1 cellular context compared by ENCODE assay signal in the genomic region with DNA sequence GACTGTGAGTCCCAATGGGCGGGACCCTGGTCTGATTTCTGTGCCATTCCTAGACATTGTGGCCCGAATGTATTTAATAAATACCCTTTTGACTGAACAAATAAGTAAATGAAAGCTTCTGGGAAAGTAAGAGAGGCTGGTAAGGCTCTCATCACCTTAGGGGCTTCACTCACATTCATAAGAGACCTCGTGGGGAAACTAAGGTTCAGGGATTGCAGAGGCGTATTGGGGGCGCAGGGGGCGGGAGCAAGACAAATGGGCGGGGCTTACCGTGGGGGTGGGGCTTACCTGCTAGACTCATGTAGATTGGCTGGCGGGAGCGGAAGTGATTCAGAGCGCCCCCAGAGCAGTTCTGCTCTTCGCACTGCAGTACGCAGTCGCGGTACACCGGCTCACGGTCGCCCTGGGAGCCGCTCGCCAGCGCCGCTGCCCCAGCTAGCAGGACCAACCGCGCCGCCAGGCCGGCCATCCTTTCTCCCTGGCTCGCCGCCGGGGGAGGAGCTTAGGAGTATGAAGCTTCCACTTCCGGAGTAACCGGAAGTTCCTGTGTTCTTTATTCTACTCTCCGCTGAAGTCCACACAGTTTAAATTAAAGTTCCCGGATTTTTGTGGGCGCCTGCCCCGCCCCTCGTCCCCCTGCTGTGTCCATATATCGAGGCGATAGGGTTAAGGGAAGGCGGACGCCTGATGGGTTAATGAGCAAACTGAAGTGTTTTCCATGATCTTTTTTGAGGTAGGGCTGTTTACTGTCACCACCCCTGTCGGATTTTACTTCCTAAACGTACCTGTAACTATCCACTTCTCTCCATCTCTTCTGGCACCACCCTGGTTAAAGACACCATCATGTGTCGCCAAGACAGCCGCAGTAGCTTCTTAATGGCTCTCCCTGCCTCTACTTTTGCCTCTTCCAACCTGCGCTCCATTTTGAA.
TF ChIP-seq lines count a peak whose summit lies in the region.

A gene with protein sequence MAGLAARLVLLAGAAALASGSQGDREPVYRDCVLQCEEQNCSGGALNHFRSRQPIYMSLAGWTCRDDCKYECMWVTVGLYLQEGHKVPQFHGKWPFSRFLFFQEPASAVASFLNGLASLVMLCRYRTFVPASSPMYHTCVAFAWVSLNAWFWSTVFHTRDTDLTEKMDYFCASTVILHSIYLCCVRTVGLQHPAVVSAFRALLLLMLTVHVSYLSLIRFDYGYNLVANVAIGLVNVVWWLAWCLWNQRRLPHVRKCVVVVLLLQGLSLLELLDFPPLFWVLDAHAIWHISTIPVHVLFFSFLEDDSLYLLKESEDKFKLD (minus strand): TSS at position 512 of the 929 bp plus-strand sequence. CDS start 43 bp downstream, at position 469.

TF ChIP-seq in HepG2, 621 proteins besides CTCF, POLR2A, EP300 and RAD21 (continued from another document and continues in another):
- TF ChIP-seq, protein P1, sequence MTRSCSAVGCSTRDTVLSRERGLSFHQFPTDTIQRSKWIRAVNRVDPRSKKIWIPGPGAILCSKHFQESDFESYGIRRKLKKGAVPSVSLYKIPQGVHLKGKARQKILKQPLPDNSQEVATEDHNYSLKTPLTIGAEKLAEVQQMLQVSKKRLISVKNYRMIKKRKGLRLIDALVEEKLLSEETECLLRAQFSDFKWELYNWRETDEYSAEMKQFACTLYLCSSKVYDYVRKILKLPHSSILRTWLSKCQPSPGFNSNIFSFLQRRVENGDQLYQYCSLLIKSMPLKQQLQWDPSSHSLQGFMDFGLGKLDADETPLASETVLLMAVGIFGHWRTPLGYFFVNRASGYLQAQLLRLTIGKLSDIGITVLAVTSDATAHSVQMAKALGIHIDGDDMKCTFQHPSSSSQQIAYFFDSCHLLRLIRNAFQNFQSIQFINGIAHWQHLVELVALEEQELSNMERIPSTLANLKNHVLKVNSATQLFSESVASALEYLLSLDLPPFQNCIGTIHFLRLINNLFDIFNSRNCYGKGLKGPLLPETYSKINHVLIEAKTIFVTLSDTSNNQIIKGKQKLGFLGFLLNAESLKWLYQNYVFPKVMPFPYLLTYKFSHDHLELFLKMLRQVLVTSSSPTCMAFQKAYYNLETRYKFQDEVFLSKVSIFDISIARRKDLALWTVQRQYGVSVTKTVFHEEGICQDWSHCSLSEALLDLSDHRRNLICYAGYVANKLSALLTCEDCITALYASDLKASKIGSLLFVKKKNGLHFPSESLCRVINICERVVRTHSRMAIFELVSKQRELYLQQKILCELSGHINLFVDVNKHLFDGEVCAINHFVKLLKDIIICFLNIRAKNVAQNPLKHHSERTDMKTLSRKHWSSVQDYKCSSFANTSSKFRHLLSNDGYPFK (CRISPR knock-in tag; IDR thresholded peaks at IDR 0.05; ENCODE audit: borderline replicate concordance): peak; percentile 79; the same call in 1 of the 2 replicates
- TF ChIP-seq, protein P2, sequence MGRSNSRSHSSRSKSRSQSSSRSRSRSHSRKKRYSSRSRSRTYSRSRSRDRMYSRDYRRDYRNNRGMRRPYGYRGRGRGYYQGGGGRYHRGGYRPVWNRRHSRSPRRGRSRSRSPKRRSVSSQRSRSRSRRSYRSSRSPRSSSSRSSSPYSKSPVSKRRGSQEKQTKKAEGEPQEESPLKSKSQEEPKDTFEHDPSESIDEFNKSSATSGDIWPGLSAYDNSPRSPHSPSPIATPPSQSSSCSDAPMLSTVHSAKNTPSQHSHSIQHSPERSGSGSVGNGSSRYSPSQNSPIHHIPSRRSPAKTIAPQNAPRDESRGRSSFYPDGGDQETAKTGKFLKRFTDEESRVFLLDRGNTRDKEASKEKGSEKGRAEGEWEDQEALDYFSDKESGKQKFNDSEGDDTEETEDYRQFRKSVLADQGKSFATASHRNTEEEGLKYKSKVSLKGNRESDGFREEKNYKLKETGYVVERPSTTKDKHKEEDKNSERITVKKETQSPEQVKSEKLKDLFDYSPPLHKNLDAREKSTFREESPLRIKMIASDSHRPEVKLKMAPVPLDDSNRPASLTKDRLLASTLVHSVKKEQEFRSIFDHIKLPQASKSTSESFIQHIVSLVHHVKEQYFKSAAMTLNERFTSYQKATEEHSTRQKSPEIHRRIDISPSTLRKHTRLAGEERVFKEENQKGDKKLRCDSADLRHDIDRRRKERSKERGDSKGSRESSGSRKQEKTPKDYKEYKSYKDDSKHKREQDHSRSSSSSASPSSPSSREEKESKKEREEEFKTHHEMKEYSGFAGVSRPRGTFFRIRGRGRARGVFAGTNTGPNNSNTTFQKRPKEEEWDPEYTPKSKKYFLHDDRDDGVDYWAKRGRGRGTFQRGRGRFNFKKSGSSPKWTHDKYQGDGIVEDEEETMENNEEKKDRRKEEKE (IDR thresholded peaks at IDR 0.05): no peak
- TF ChIP-seq ZNF629 (CRISPR knock-in tag; conservative IDR thresholded peaks at IDR 0.05) (peak; percentile 48; the same call in 1 of the 2 replicates), KMT2A (CRISPR knock-in tag; IDR thresholded peaks at IDR 0.05) (peak; percentile 44; the same call in 1 of the 2 replicates), NCOA2 (CRISPR knock-in tag; IDR thresholded peaks at IDR 0.05) (no peak; the same call in 1 of the 2 replicates), WIZ (CRISPR knock-in tag; IDR thresholded peaks at IDR 0.05) (no peak), DPF2 (CRISPR knock-in tag; IDR thresholded peaks at IDR 0.05; ENCODE audit: borderline replicate concordance, low read depth) (no peak), NR1H2 (CRISPR knock-in tag; IDR thresholded peaks at IDR 0.05; ENCODE audit: borderline replicate concordance, low read depth) (no peak), FOXP1 (IDR thresholded peaks at IDR 0.05) (no peak), FOXP1 (CRISPR knock-in tag; IDR thresholded peaks at IDR 0.05) (no peak), TOPORS (CRISPR knock-in tag; IDR thresholded peaks at IDR 0.05) (peak; percentile 58; the same call in 1 of the 2 replicates), SNAPC2 (CRISPR knock-in tag; IDR thresholded peaks at IDR 0.05) (peak; percentile 66; the same call in 1 of the 2 replicates), ZNF614 (CRISPR knock-in tag; IDR thresholded peaks at IDR 0.05; ENCODE audit: borderline replicate concordance) (peak; percentile 70; the same call in 1 of the 2 replicates), ZNF317 (CRISPR knock-in tag; IDR thresholded peaks at IDR 0.05) (no peak), CBX1 (IDR thresholded peaks at IDR 0.05; ENCODE audit: low read depth) (no peak), AGO1 (IDR thresholded peaks at IDR 0.05; ENCODE audit: low read depth, low read length, poor library complexity, severe bottlenecking) (no peak), ZNF782 (CRISPR knock-in tag; IDR thresholded peaks at IDR 0.05; ENCODE audit: borderline replicate concordance) (peak; percentile 90; the same call in 1 of the 2 replicates), NR2F6 (IDR thresholded peaks at IDR 0.05) (no peak; the same call in 1 of the 2 replicates), NR2F6 (CRISPR knock-in tag; IDR thresholded peaks at IDR 0.05) (peak; percentile 15; the same call in 1 of the 2 replicates), MZF1 (CRISPR knock-in tag; IDR thresholded peaks at IDR 0.05; ENCODE audit: borderline replicate concordance) (no peak)
- TF ChIP-seq, protein P3, sequence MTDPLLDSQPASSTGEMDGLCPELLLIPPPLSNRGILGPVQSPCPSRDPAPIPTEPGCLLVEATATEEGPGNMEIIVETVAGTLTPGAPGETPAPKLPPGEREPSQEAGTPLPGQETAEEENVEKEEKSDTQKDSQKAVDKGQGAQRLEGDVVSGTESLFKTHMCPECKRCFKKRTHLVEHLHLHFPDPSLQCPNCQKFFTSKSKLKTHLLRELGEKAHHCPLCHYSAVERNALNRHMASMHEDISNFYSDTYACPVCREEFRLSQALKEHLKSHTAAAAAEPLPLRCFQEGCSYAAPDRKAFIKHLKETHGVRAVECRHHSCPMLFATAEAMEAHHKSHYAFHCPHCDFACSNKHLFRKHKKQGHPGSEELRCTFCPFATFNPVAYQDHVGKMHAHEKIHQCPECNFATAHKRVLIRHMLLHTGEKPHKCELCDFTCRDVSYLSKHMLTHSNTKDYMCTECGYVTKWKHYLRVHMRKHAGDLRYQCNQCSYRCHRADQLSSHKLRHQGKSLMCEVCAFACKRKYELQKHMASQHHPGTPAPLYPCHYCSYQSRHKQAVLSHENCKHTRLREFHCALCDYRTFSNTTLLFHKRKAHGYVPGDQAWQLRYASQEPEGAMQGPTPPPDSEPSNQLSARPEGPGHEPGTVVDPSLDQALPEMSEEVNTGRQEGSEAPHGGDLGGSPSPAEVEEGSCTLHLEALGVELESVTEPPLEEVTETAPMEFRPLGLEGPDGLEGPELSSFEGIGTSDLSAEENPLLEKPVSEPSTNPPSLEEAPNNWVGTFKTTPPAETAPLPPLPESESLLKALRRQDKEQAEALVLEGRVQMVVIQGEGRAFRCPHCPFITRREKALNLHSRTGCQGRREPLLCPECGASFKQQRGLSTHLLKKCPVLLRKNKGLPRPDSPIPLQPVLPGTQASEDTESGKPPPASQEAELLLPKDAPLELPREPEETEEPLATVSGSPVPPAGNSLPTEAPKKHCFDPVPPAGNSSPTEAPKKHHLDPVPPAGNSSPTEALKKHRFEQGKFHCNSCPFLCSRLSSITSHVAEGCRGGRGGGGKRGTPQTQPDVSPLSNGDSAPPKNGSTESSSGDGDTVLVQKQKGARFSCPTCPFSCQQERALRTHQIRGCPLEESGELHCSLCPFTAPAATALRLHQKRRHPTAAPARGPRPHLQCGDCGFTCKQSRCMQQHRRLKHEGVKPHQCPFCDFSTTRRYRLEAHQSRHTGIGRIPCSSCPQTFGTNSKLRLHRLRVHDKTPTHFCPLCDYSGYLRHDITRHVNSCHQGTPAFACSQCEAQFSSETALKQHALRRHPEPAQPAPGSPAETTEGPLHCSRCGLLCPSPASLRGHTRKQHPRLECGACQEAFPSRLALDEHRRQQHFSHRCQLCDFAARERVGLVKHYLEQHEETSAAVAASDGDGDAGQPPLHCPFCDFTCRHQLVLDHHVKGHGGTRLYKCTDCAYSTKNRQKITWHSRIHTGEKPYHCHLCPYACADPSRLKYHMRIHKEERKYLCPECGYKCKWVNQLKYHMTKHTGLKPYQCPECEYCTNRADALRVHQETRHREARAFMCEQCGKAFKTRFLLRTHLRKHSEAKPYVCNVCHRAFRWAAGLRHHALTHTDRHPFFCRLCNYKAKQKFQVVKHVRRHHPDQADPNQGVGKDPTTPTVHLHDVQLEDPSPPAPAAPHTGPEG (CRISPR knock-in tag; IDR thresholded peaks at IDR 0.05): peak; percentile 49; the same call in 1 of the 2 replicates
- TF ChIP-seq, protein P4, sequence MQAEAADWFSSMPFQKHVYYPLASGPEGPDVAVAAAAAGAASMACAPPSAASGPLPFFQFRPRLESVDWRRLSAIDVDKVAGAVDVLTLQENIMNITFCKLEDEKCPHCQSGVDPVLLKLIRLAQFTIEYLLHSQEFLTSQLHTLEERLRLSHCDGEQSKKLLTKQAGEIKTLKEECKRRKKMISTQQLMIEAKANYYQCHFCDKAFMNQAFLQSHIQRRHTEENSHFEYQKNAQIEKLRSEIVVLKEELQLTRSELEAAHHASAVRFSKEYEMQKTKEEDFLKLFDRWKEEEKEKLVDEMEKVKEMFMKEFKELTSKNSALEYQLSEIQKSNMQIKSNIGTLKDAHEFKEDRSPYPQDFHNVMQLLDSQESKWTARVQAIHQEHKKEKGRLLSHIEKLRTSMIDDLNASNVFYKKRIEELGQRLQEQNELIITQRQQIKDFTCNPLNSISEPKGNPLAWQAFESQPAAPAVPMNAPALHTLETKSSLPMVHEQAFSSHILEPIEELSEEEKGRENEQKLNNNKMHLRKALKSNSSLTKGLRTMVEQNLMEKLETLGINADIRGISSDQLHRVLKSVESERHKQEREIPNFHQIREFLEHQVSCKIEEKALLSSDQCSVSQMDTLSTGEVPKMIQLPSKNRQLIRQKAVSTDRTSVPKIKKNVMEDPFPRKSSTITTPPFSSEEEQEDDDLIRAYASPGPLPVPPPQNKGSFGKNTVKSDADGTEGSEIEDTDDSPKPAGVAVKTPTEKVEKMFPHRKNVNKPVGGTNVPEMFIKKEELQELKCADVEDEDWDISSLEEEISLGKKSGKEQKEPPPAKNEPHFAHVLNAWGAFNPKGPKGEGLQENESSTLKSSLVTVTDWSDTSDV (CRISPR knock-in tag; IDR thresholded peaks at IDR 0.05): no peak
- TF ChIP-seq, protein P5, sequence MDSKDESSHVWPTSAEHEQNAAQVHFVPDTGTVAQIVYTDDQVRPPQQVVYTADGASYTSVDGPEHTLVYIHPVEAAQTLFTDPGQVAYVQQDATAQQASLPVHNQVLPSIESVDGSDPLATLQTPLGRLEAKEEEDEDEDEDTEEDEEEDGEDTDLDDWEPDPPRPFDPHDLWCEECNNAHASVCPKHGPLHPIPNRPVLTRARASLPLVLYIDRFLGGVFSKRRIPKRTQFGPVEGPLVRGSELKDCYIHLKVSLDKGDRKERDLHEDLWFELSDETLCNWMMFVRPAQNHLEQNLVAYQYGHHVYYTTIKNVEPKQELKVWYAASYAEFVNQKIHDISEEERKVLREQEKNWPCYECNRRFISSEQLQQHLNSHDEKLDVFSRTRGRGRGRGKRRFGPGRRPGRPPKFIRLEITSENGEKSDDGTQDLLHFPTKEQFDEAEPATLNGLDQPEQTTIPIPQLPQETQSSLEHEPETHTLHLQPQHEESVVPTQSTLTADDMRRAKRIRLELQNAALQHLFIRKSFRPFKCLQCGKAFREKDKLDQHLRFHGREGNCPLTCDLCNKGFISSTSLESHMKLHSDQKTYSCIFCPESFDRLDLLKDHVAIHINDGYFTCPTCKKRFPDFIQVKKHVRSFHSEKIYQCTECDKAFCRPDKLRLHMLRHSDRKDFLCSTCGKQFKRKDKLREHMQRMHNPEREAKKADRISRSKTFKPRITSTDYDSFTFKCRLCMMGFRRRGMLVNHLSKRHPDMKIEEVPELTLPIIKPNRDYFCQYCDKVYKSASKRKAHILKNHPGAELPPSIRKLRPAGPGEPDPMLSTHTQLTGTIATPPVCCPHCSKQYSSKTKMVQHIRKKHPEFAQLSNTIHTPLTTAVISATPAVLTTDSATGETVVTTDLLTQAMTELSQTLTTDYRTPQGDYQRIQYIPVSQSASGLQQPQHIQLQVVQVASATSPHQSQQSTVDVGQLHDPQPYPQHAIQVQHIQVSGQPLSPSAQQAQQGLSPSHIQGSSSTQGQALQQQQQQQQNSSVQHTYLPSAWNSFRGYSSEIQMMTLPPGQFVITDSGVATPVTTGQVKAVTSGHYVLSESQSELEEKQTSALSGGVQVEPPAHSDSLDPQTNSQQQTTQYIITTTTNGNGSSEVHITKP (CRISPR knock-in tag; IDR thresholded peaks at IDR 0.05; ENCODE audit: low read depth): peak; percentile 77; the same call in 1 of the 2 replicates
- TF ChIP-seq, protein P6, sequence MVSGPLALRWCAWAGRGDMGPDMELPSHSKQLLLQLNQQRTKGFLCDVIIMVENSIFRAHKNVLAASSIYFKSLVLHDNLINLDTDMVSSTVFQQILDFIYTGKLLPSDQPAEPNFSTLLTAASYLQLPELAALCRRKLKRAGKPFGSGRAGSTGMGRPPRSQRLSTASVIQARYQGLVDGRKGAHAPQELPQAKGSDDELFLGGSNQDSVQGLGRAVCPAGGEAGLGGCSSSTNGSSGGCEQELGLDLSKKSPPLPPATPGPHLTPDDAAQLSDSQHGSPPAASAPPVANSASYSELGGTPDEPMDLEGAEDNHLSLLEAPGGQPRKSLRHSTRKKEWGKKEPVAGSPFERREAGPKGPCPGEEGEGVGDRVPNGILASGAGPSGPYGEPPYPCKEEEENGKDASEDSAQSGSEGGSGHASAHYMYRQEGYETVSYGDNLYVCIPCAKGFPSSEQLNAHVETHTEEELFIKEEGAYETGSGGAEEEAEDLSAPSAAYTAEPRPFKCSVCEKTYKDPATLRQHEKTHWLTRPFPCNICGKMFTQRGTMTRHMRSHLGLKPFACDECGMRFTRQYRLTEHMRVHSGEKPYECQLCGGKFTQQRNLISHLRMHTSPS (CRISPR knock-in tag; IDR thresholded peaks at IDR 0.05; ENCODE audit: low read depth): no peak
